In genomic region chr5:124725040-124725434, GRCh38 we compare ENCODE assay signal across 12 cellular contexts. TPM values are rescaled to one million over a fixed set of nuclear protein-coding genes. Genes with fewer than 3 reads are reported as not detected.
DNase-seq lines count a peak whose midpoint lies in the region; ATAC-seq and TF ChIP-seq lines count a peak whose summit lies in the region.
"Had no signal": no experiment of that assay in that cellular context is flagged by ENCODE, and none has a peak within 500 bp of the region (broad histone marks: within the 10 kb centered on the region; RNA-seq: fewer than 3 reads in every experiment).

No MANE protein-coding gene starts in this region.

- intact Hi-C loops in A673 (cut with micrococcal nuclease; ENCODE audit: unreplicated experiment), result no loop called here
- intact Hi-C loops in Panc1 (cut with micrococcal nuclease; ENCODE audit: unreplicated experiment), result no loop called here

- POLR2A ChIA-PET in A673 (lab: Charles Lee; ENCODE audit: low non-redundant PET) (no interaction called here), Panc1 (lab: Charles Lee) (no interaction called here)

- H3K27me3 ChIP-seq in A673 (replicated peaks; ENCODE audit: insufficient read depth, low read depth, low read length, poor library complexity) (no peaks in the 10 kb centered on the region), Panc1 (ENCODE audit: control insufficient read depth, insufficient read depth, low read length) (no peaks in the 10 kb centered on the region)
- H3K27me3 ChIP-seq: neutrophil had no signal

- H3K27ac ChIP-seq in A673 (ENCODE audit: low read depth, low read length, poor library complexity, severe bottlenecking), result no peak overlapping the region
- H3K27ac ChIP-seq in Panc1 (ENCODE audit: low read length), result peak overlapping the region; percentile 76
- H3K27ac ChIP-seq: neutrophil had no signal

- H3K4me1 ChIP-seq in A673 (ENCODE audit: insufficient read depth, low read length, poor library complexity, severe bottlenecking), result no peaks in the 10 kb centered on the region
- H3K4me1 ChIP-seq in Panc1 (ENCODE audit: control insufficient read depth, insufficient read depth, low read length), result peaks cover 83% of the 10 kb centered on the region

- BruUV-seq in A673 (replicated peaks; lab: Mats Ljungman, UMichigan) (no TSS peak), Panc1 (replicated peaks; lab: Mats Ljungman, UMichigan) (no TSS peak)

- in situ Hi-C loops in Panc1 (cut with HindIII; ENCODE audit: low pct_unique_long_range_greater_than_20kb, low sequenced_read_pairs), result no loop called here

- CTCF ChIA-PET in A673 (lab: Charles Lee) (no interaction called here), Panc1 (lab: Charles Lee) (interaction anchor here (0.7 kb wide), 1 partner anchor 301 kb away, joined by 3 read pairs; no protein-coding TSS in a partner anchor)

- no peaks in the 10 kb centered on the region for H3K9me3 ChIP-seq in A673 (ENCODE audit: low read depth, low read length, poor library complexity, severe bottlenecking)
- no peaks in the 10 kb centered on the region for H3K9me3 ChIP-seq in Panc1 (ENCODE audit: control insufficient read depth, insufficient read depth, low read depth, low read length)
- H3K9me3 ChIP-seq: neutrophil had no signal

- DNase-seq in A673 (ENCODE audit: low spot score), result peak; percentile 28
- DNase-seq in Panc1 (ENCODE audit: low read depth, low spot score), result no peak
- no peak for DNase-seq in GOT3 (lab: John Stamatoyannopoulos, UW)
- DNase-seq in NCI-H748 (lab: John Stamatoyannopoulos, UW; ENCODE audit: unreplicated experiment), result no peak
- no peak for DNase-seq in superior temporal gyrus (ENCODE audit: extremely low spot score)
- DNase-seq: activated CD4-positive, CD25-positive, alpha-beta regulatory T cell treated with anti-CD3 and anti-CD28 coated beads, Interleukin-2, amount 50 U/mL, for 72 hours; activated naive CD4-positive, alpha-beta T cell treated with anti-CD3 and anti-CD28 coated beads, Interleukin-2, amount 10 ng/mL, durations not matched to agents 7 days and 5 days; NCI-H774 had no signal

- TF ChIP-seq CTCF in A673 (conservative IDR thresholded peaks at IDR 0.05; ENCODE audit: low read depth, low read length) (peak; percentile 32; the same call in 1 of the 2 replicates), Panc1 (IDR thresholded peaks at IDR 0.05) (peak; percentile 46)

- peak; percentile 45 for ATAC-seq in GM18867 (IDR thresholded peaks at IDR 0.05; ENCODE audit: unreplicated experiment)
- peak; percentile 71 for ATAC-seq in HG02642 (IDR thresholded peaks at IDR 0.05; ENCODE audit: poor library complexity, unreplicated experiment)
- ATAC-seq in Panc1, result peak; percentile 58; the same call in 1 of the 2 replicates
- ATAC-seq in GM19467 (IDR thresholded peaks at IDR 0.05; ENCODE audit: unreplicated experiment), result no peak

- no peaks in the 10 kb centered on the region for H3K36me3 ChIP-seq in A673 (ENCODE audit: insufficient read depth, low read length, poor library complexity, severe bottlenecking)
- H3K36me3 ChIP-seq in Panc1 (ENCODE audit: control insufficient read depth, insufficient read depth, low read length), result no peaks in the 10 kb centered on the region
- H3K36me3 ChIP-seq: neutrophil had no signal

- H3K4me3 ChIP-seq in A673 (ENCODE audit: low read depth, low read length, poor library complexity, severe bottlenecking), result no peak overlapping the region
- peak overlapping the region; percentile 0 to 26; a peak in 3 of 4 replicates for H3K4me3 ChIP-seq in Panc1 (ENCODE audit: low read depth in 2 of 2, low read length in 2 of 2)

RNA-seq across cellular contexts. Expression of gene ZNF608, which starts 21.4 kb away (rescaled TPM):
- total RNA-seq in A673 (2021) (1.9 and 2.4 TPM in 2 replicates), Panc1 (2021; ENCODE audit: unreplicated experiment) (37.5 TPM)
- polyA plus RNA-seq in Panc1 (2012; ENCODE audit: insufficient read length), result 22.8 TPM

Comparison
In these comparisons a context has a peak if more than half of its experiments do, and no peak if none do; other contexts are left out.
1. RNA of gene ZNF608, which starts 21.4 kb away (total RNA-seq): 37.5 TPM in Panc1 (single experiment); 1.9 to 2.4 TPM in A673; every median in the first group is over 10 times any median in the second.